Comparison of ENCODE assay signal across 2 cellular contexts in the genomic region with DNA sequence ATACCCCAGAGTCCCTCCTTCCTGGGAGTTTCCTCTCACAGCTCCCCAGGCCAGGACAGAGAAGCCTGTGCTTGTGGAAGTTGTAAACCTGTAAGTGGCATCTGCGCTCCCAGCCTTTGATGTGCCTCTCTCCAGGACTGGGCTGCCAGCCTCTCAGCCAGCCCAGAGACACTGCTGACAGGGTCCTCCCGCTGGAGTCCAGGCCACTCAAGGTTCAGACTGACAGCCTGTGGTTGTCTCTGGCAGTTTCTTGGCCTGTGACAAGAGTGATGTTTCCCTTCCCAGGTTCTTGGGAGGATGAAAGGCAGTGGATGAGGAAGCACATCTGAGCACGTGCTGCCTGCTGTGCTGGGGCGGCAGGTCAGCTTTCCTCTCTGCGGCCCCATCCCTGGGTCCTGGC.
A peak's percentile ranks its signal among the peaks of the same experiment; 100 is the strongest.
TF ChIP-seq lines count a peak whose summit lies in the region.

No MANE protein-coding gene starts in this region.

TF ChIP-seq in HepG2, 621 proteins besides CTCF, POLR2A, EP300 and RAD21:
- TF ChIP-seq ZNF670 (CRISPR knock-in tag; IDR thresholded peaks at IDR 0.05; ENCODE audit: borderline replicate concordance) (no peak), FOXJ3 (CRISPR knock-in tag; IDR thresholded peaks at IDR 0.05; ENCODE audit: borderline replicate concordance) (no peak), NR2C2 (CRISPR knock-in tag; IDR thresholded peaks at IDR 0.05; ENCODE audit: borderline replicate concordance) (no peak), ZNF430 (CRISPR knock-in tag; IDR thresholded peaks at IDR 0.05) (no peak), SALL2 (CRISPR knock-in tag; IDR thresholded peaks at IDR 0.05) (no peak), ZFX (CRISPR knock-in tag; IDR thresholded peaks at IDR 0.05; ENCODE audit: low read depth) (no peak), SAP130 (CRISPR knock-in tag; IDR thresholded peaks at IDR 0.05; ENCODE audit: low read depth) (no peak), ZNF549 (CRISPR knock-in tag; IDR thresholded peaks at IDR 0.05) (no peak), ISX (CRISPR knock-in tag; conservative IDR thresholded peaks at IDR 0.05) (no peak), RARA (CRISPR knock-in tag; IDR thresholded peaks at IDR 0.05) (no peak), ZNF44 (CRISPR knock-in tag; IDR thresholded peaks at IDR 0.05) (no peak)
- TF ChIP-seq, protein P1, sequence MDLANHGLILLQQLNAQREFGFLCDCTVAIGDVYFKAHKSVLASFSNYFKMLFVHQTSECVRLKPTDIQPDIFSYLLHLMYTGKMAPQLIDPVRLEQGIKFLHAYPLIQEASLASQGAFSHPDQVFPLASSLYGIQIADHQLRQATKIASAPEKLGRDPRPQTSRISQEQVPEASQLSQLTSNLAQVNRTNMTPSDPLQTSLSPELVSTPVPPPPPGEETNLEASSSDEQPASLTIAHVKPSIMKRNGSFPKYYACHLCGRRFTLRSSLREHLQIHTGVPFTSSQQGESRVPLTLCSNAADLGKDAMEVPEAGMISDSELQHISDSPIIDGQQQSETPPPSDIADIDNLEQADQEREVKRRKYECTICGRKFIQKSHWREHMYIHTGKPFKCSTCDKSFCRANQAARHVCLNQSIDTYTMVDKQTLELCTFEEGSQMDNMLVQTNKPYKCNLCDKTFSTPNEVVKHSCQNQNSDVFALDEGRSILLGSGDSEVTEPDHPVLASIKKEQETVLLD (CRISPR knock-in tag; IDR thresholded peaks at IDR 0.05; ENCODE audit: low read depth) = no peak
- TF ChIP-seq, protein P2, sequence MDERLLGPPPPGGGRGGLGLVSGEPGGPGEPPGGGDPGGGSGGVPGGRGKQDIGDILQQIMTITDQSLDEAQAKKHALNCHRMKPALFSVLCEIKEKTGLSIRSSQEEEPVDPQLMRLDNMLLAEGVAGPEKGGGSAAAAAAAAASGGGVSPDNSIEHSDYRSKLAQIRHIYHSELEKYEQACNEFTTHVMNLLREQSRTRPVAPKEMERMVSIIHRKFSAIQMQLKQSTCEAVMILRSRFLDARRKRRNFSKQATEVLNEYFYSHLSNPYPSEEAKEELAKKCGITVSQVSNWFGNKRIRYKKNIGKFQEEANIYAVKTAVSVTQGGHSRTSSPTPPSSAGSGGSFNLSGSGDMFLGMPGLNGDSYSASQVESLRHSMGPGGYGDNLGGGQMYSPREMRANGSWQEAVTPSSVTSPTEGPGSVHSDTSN (CRISPR knock-in tag; IDR thresholded peaks at IDR 0.05) = no peak

TF ChIP-seq in GM12878, 131 proteins besides CTCF, POLR2A, EP300 and RAD21:
- TF ChIP-seq, protein P3, sequence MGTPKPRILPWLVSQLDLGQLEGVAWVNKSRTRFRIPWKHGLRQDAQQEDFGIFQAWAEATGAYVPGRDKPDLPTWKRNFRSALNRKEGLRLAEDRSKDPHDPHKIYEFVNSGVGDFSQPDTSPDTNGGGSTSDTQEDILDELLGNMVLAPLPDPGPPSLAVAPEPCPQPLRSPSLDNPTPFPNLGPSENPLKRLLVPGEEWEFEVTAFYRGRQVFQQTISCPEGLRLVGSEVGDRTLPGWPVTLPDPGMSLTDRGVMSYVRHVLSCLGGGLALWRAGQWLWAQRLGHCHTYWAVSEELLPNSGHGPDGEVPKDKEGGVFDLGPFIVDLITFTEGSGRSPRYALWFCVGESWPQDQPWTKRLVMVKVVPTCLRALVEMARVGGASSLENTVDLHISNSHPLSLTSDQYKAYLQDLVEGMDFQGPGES (IDR thresholded peaks at IDR 0.05) = no peak
- TF ChIP-seq PKNOX1 (IDR thresholded peaks at IDR 0.05) (peak; percentile 23; the same call in 1 of the 2 replicates), BHLHE40 (IDR thresholded peaks at IDR 0.05; ENCODE audit: borderline replicate concordance in 1 of 2, low read depth in 2 of 2, low read length in 1 of 2) (peak in 1 of 2 experiments; percentile 57; a peak in 1 of 4 replicates)
